In the genomic region with DNA sequence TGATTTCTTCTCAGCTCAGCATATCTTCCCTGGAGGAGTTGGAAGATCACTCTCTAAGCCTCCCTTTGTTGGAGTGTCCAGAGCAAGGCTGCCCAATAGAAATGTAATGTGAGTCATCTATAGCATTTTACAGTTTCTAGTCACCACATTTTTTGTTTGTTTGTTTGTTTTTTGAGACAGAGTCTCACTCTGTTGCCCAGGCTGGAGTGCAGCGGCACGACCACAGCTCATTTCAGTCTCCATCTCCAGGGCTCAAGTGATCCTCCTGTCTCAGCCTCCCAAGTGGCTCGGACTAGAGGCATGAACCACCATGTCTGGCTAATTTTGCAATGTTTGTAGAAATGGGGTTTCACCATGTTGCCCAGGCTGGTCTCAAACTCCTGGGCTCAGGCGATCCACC, we compare ENCODE assay signal across 1 cellular context.
TF ChIP-seq lines count a peak whose summit lies in the region.

No MANE protein-coding gene starts in this region.

TF ChIP-seq in GM12878, 131 proteins besides CTCF, POLR2A, EP300 and RAD21 (continued from another document):
- 0 out of 2 replicates have a peak, but pooled peaks have one; percentile 58 for TF ChIP-seq SMARCA5 (IDR thresholded peaks at IDR 0.05)
- TF ChIP-seq, protein P1, sequence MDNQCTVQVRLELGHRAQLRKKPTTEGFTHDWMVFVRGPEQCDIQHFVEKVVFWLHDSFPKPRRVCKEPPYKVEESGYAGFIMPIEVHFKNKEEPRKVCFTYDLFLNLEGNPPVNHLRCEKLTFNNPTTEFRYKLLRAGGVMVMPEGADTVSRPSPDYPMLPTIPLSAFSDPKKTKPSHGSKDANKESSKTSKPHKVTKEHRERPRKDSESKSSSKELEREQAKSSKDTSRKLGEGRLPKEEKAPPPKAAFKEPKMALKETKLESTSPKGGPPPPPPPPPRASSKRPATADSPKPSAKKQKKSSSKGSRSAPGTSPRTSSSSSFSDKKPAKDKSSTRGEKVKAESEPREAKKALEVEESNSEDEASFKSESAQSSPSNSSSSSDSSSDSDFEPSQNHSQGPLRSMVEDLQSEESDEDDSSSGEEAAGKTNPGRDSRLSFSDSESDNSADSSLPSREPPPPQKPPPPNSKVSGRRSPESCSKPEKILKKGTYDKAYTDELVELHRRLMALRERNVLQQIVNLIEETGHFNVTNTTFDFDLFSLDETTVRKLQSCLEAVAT (IDR thresholded peaks at IDR 0.05), result peak; percentile 34
- no peak for TF ChIP-seq STAT3 (IDR thresholded peaks at IDR 0.05; ENCODE audit: low read depth, low read length)
- TF ChIP-seq, protein P2, sequence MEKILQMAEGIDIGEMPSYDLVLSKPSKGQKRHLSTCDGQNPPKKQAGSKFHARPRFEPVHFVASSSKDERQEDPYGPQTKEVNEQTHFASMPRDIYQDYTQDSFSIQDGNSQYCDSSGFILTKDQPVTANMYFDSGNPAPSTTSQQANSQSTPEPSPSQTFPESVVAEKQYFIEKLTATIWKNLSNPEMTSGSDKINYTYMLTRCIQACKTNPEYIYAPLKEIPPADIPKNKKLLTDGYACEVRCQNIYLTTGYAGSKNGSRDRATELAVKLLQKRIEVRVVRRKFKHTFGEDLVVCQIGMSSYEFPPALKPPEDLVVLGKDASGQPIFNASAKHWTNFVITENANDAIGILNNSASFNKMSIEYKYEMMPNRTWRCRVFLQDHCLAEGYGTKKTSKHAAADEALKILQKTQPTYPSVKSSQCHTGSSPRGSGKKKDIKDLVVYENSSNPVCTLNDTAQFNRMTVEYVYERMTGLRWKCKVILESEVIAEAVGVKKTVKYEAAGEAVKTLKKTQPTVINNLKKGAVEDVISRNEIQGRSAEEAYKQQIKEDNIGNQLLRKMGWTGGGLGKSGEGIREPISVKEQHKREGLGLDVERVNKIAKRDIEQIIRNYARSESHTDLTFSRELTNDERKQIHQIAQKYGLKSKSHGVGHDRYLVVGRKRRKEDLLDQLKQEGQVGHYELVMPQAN (conservative IDR thresholded peaks at IDR 0.05), result no peak
- 0 out of 2 replicates have a peak, but pooled peaks have one; percentile 7 for TF ChIP-seq NFIC (IDR thresholded peaks at IDR 0.05; ENCODE audit: low read depth, low read length)
- 0 out of 2 replicates have a peak, but pooled peaks have one; percentile 51 for TF ChIP-seq PRDM15 (CRISPR knock-in tag; IDR thresholded peaks at IDR 0.05)
- TF ChIP-seq NR2C2 (IDR thresholded peaks at IDR 0.05; ENCODE audit: borderline replicate concordance, control insufficient read depth, insufficient read length, low read depth), result no peak
- TF ChIP-seq RUNX3 (IDR thresholded peaks at IDR 0.05; ENCODE audit: low read length), result peak; percentile 33; the same call in 1 of the 2 replicates
- TF ChIP-seq, protein P3, sequence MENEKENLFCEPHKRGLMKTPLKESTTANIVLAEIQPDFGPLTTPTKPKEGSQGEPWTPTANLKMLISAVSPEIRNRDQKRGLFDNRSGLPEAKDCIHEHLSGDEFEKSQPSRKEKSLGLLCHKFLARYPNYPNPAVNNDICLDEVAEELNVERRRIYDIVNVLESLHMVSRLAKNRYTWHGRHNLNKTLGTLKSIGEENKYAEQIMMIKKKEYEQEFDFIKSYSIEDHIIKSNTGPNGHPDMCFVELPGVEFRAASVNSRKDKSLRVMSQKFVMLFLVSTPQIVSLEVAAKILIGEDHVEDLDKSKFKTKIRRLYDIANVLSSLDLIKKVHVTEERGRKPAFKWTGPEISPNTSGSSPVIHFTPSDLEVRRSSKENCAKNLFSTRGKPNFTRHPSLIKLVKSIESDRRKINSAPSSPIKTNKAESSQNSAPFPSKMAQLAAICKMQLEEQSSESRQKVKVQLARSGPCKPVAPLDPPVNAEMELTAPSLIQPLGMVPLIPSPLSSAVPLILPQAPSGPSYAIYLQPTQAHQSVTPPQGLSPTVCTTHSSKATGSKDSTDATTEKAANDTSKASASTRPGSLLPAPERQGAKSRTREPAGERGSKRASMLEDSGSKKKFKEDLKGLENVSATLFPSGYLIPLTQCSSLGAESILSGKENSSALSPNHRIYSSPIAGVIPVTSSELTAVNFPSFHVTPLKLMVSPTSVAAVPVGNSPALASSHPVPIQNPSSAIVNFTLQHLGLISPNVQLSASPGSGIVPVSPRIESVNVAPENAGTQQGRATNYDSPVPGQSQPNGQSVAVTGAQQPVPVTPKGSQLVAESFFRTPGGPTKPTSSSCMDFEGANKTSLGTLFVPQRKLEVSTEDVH (IDR thresholded peaks at IDR 0.05; ENCODE audit: low read depth, partially characterized antibody), result no peak
- TF ChIP-seq, protein P4, sequence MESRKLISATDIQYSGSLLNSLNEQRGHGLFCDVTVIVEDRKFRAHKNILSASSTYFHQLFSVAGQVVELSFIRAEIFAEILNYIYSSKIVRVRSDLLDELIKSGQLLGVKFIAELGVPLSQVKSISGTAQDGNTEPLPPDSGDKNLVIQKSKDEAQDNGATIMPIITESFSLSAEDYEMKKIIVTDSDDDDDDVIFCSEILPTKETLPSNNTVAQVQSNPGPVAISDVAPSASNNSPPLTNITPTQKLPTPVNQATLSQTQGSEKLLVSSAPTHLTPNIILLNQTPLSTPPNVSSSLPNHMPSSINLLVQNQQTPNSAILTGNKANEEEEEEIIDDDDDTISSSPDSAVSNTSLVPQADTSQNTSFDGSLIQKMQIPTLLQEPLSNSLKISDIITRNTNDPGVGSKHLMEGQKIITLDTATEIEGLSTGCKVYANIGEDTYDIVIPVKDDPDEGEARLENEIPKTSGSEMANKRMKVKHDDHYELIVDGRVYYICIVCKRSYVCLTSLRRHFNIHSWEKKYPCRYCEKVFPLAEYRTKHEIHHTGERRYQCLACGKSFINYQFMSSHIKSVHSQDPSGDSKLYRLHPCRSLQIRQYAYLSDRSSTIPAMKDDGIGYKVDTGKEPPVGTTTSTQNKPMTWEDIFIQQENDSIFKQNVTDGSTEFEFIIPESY (IDR thresholded peaks at IDR 0.05), result 0 out of 2 replicates have a peak, but pooled peaks have one; percentile 61
TF ChIP-seq in GM12878: peak in this region for 11.
